In genomic region chr21:35275776-35276175, GRCh38 we compare ENCODE assay signal across 2 cellular contexts.
TF ChIP-seq lines count a peak whose summit lies in the region.

No MANE protein-coding gene starts in this region.

TF ChIP-seq in SK-N-SH, 30 proteins besides CTCF, POLR2A, EP300 and RAD21 (continued from another document):
- TF ChIP-seq, protein P1, sequence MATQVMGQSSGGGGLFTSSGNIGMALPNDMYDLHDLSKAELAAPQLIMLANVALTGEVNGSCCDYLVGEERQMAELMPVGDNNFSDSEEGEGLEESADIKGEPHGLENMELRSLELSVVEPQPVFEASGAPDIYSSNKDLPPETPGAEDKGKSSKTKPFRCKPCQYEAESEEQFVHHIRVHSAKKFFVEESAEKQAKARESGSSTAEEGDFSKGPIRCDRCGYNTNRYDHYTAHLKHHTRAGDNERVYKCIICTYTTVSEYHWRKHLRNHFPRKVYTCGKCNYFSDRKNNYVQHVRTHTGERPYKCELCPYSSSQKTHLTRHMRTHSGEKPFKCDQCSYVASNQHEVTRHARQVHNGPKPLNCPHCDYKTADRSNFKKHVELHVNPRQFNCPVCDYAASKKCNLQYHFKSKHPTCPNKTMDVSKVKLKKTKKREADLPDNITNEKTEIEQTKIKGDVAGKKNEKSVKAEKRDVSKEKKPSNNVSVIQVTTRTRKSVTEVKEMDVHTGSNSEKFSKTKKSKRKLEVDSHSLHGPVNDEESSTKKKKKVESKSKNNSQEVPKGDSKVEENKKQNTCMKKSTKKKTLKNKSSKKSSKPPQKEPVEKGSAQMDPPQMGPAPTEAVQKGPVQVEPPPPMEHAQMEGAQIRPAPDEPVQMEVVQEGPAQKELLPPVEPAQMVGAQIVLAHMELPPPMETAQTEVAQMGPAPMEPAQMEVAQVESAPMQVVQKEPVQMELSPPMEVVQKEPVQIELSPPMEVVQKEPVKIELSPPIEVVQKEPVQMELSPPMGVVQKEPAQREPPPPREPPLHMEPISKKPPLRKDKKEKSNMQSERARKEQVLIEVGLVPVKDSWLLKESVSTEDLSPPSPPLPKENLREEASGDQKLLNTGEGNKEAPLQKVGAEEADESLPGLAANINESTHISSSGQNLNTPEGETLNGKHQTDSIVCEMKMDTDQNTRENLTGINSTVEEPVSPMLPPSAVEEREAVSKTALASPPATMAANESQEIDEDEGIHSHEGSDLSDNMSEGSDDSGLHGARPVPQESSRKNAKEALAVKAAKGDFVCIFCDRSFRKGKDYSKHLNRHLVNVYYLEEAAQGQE (IDR thresholded peaks at IDR 0.05; ENCODE audit: low read depth, low read length), result no peak
- TF ChIP-seq TCF12 (IDR thresholded peaks at IDR 0.05) (peak; percentile 60), NRF1 (IDR thresholded peaks at IDR 0.05; ENCODE audit: low read depth, low read length) (no peak), FOXM1 (IDR thresholded peaks at IDR 0.05; ENCODE audit: low read depth) (0 out of 2 replicates have a peak, but pooled peaks have one; percentile 32), FOXJ3 (CRISPR knock-in tag; IDR thresholded peaks at IDR 0.05) (no peak), EZH2phosphoT487 (IDR thresholded peaks at IDR 0.05; ENCODE audit: borderline replicate concordance, low read depth) (no peak)

TF ChIP-seq in SK-N-SH treated with all-trans-retinoic acid at 6 μM for 48 hours, 23 proteins besides CTCF, POLR2A, EP300 and RAD21 (continued from another document):
- TF ChIP-seq TSHZ2 (CRISPR knock-in tag; IDR thresholded peaks at IDR 0.05), result no peak
- no peak for TF ChIP-seq ESRRG (CRISPR knock-in tag; IDR thresholded peaks at IDR 0.05)
- TF ChIP-seq, protein P2, sequence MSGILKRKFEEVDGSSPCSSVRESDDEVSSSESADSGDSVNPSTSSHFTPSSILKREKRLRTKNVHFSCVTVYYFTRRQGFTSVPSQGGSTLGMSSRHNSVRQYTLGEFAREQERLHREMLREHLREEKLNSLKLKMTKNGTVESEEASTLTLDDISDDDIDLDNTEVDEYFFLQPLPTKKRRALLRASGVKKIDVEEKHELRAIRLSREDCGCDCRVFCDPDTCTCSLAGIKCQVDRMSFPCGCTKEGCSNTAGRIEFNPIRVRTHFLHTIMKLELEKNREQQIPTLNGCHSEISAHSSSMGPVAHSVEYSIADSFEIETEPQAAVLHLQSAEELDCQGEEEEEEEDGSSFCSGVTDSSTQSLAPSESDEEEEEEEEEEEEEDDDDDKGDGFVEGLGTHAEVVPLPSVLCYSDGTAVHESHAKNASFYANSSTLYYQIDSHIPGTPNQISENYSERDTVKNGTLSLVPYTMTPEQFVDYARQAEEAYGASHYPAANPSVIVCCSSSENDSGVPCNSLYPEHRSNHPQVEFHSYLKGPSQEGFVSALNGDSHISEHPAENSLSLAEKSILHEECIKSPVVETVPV (CRISPR knock-in tag; IDR thresholded peaks at IDR 0.05), result no peak
- TF ChIP-seq PPARA (CRISPR knock-in tag; IDR thresholded peaks at IDR 0.05; ENCODE audit: borderline replicate concordance), result no peak
- TF ChIP-seq ZFP3 (CRISPR knock-in tag; IDR thresholded peaks at IDR 0.05), result no peak
- no peak for TF ChIP-seq SNAI2 (CRISPR knock-in tag; IDR thresholded peaks at IDR 0.05)
- TF ChIP-seq ZFP30 (CRISPR knock-in tag; IDR thresholded peaks at IDR 0.05), result no peak
- no peak for TF ChIP-seq ARNTL (CRISPR knock-in tag; IDR thresholded peaks at IDR 0.05; ENCODE audit: borderline replicate concordance, low read depth)
- TF ChIP-seq, protein P3, sequence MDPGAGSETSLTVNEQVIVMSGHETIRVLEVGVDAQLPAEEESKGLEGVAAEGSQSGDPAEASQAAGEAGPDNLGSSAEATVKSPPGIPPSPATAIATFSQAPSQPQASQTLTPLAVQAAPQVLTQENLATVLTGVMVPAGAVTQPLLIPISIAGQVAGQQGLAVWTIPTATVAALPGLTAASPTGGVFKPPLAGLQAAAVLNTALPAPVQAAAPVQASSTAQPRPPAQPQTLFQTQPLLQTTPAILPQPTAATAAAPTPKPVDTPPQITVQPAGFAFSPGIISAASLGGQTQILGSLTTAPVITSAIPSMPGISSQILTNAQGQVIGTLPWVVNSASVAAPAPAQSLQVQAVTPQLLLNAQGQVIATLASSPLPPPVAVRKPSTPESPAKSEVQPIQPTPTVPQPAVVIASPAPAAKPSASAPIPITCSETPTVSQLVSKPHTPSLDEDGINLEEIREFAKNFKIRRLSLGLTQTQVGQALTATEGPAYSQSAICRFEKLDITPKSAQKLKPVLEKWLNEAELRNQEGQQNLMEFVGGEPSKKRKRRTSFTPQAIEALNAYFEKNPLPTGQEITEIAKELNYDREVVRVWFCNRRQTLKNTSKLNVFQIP (CRISPR knock-in tag; IDR thresholded peaks at IDR 0.05; ENCODE audit: borderline replicate concordance, low read depth), result no peak
